ENCODE assay signal across 1 cellular context in the genomic region with DNA sequence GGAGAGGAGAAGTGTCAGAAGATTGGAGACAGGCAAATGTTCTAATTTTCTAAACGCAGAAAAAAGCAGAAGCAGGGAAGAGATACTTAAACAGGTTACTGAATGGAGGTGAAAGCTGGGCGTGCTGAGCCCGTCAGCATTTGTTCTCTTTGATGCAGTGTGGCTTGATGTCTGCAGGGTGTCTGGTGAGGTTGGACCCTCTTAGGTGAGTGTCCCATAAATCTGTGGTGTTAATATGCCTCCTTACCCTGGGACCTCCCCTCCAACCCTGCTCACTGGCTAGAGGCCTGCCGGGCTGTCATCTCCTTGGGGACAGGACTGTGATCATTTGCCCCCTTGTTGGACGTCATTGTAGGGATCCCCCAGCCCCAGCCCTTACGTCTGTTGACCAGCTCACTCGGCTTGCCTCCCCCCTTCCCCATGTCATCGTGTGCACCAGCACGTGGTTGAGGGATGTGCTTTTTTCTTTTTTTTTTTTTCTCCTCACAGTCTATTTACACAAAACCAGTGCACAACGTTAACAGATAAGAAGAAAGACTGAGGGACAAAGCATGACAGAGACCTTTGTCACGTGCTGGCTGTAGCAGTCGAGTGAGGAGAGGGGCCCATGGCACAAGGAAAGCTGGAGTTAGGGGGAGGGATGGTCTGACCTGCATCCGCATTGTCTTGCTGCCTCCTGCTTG.
TF ChIP-seq lines count a peak whose summit lies in the region.

No MANE protein-coding gene starts in this region.

TF ChIP-seq in K562, 482 proteins besides CTCF, POLR2A, EP300 and RAD21 (continued from another document):
- TF ChIP-seq, protein P1, sequence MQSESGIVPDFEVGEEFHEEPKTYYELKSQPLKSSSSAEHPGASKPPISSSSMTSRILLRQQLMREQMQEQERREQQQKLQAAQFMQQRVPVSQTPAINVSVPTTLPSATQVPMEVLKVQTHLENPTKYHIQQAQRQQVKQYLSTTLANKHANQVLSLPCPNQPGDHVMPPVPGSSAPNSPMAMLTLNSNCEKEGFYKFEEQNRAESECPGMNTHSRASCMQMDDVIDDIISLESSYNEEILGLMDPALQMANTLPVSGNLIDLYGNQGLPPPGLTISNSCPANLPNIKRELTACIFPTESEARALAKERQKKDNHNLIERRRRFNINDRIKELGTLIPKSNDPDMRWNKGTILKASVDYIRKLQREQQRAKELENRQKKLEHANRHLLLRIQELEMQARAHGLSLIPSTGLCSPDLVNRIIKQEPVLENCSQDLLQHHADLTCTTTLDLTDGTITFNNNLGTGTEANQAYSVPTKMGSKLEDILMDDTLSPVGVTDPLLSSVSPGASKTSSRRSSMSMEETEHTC (IDR thresholded peaks at IDR 0.05), result no peak
- TF ChIP-seq XRCC4 (IDR thresholded peaks at IDR 0.05; ENCODE audit: extremely low read depth, insufficient read depth, insufficient read length), result no peak
TF ChIP-seq in K562: peak in this region for 11.
